ENCODE assay signal across 8 cellular contexts in genomic region chr10:96700477-96701099, GRCh38. TPM values are rescaled to one million over a fixed set of nuclear protein-coding genes. Genes with fewer than 3 reads are reported as not detected.
DNase-seq lines count a peak whose midpoint lies in the region; ATAC-seq and TF ChIP-seq lines count a peak whose summit lies in the region.

No MANE protein-coding gene starts in this region.

- ATAC-seq in HG03025 (IDR thresholded peaks at IDR 0.05; ENCODE audit: low FRiP score, unreplicated experiment) = peak; percentile 65

- TF ChIP-seq CTCF in breast epithelium (IDR thresholded peaks at IDR 0.05) = no peak

- H3K9me3 ChIP-seq in breast epithelium = no peaks in the 10 kb centered on the region

- H3K27ac ChIP-seq in breast epithelium = no peak overlapping the region

- TF ChIP-seq POLR2A in GM19099 (IDR thresholded peaks at IDR 0.05; ENCODE audit: extremely low read depth, insufficient read length, low read depth) (peak; percentile 83), breast epithelium (IDR thresholded peaks at IDR 0.05) (no peak)

- H3K27me3 ChIP-seq in breast epithelium = no peaks in the 10 kb centered on the region

- DNase-seq in Ammon's horn (ENCODE audit: low spot score) (peak; percentile 53), SKM-1 treated with dmso at 0.1 percent for 144 hours (lab: John Stamatoyannopoulos, UW; ENCODE audit: unreplicated experiment) (peak; percentile 56), iPS-NIHi7 (ENCODE audit: extremely low spot score) (no peak), NCI-H82 treated with DMSO at 0.1 percent for 48 hours (lab: John Stamatoyannopoulos, UW; ENCODE audit: unreplicated experiment) (no peak), breast epithelium (ENCODE audit: low spot score in 2 of 2) (no peak), A172 (ENCODE audit: low spot score) (no peak)

- H3K4me3 ChIP-seq in breast epithelium = no peak overlapping the region

- H3K36me3 ChIP-seq in breast epithelium = no peaks in the 10 kb centered on the region

- no peaks in the 10 kb centered on the region for H3K4me1 ChIP-seq in breast epithelium

- intact Hi-C loops in breast epithelium (cut with DNase I; ENCODE audit: low total_unique reads) = no loop called here

RNA-seq across cellular contexts. Expression of gene PIK3AP1, which starts 19.7 kb away (rescaled TPM):
- total RNA-seq in breast epithelium = 10 to 100 TPM in 2 of 3 donors, 1 to 10 TPM in 1; 9.8 to 26.9 (median 14.2) TPM
- total RNA-seq in A172 (2014; rRNA removed; shearing (Covaris generic)) = 12.1 and 17.2 TPM in 2 replicates

Comparison
In these comparisons a context has a peak if more than half of its experiments do, and no peak if none do; other contexts are left out.
1. DNase-seq: peak in Ammon's horn (single experiment) and SKM-1 treated with dmso at 0.1 percent for 144 hours (single experiment); none in iPS-NIHi7 (single experiment), NCI-H82 treated with DMSO at 0.1 percent for 48 hours (single experiment), breast epithelium (0 of 2) and A172 (single experiment).